13 cellular contexts compared by ENCODE assay signal in the genomic region with DNA sequence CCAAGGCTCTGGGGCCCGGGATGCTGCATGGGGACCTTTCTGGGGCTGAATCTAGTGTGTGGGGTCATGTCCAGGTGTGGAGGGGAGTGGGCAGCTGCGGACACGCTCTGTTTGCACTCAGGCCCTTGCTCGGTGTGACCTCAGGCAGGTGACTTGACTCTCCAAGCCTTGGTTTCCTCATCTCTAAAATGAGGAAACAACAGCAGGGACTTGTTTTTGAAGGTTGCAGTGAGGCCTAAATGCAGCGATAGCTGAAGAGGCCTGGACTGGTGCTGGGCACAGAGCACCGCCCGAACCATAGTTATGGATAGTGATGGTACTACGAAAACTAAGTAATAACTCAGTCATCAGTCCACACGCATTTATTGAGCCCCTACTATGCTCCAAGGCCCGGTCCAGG.
"Had no signal": no experiment of that assay in that cellular context is flagged by ENCODE, and none has a peak within 500 bp of the region (broad histone marks: within the 10 kb centered on the region; RNA-seq: fewer than 3 reads in every experiment).

No MANE protein-coding gene starts in this region.

- ATAC-seq: activated CD4-positive, CD25-positive, alpha-beta regulatory T cell treated with anti-CD3 and anti-CD28 coated beads, Interleukin-2, amount 50 U/mL, for 24 hours; pancreas; stimulated activated memory B cell treated with anti-CD40 and anti-IgM and Interleukin-4, amounts not matched to agents 10 μg/mL and 1 μg/mL and 100 μg/mL, for 72 hours had no signal

- H3K27me3 ChIP-seq: cardiac muscle cell, hepatocyte, pancreas had no signal

- H3K4me3 ChIP-seq: cardiac muscle cell, hepatocyte, pancreas had no signal

- H3K4me1 ChIP-seq: pancreas had no signal

- H3K9me3 Mint-ChIP-seq: activated T-helper 2 cell treated with anti-CD3 and anti-CD28 coated beads, Interferon-gamma antibody, Interleukin-2, Interleukin-4, amounts not matched to agents 10 μg/mL and 5 μg/mL and 100 μg/mL, durations not matched to agents 14 hours and 24 hours and 36 hours had no signal

- H3K27ac Mint-ChIP-seq: activated naive CD4-positive, alpha-beta T cell treated with anti-CD3 and anti-CD28 coated beads for 36 hours; activated T-helper 2 cell treated with anti-CD3 and anti-CD28 coated beads, Interferon-gamma antibody, Interleukin-2, Interleukin-4, amounts not matched to agents 10 μg/mL and 5 μg/mL and 100 μg/mL, durations not matched to agents 14 hours and 24 hours and 36 hours; stimulated activated memory B cell treated with anti-CD40 and anti-IgM and Interleukin-4, amounts not matched to agents 10 μg/mL and 1 μg/mL and 100 μg/mL, for 72 hours had no signal

- H3K9me3 ChIP-seq: pancreas had no signal

- H3K4me2 ChIP-seq: hepatocyte had no signal

- H3K4me3 Mint-ChIP-seq: activated naive CD4-positive, alpha-beta T cell treated with anti-CD3 and anti-CD28 coated beads for 36 hours; stimulated activated memory B cell treated with anti-CD40 and anti-IgM and Interleukin-4, amounts not matched to agents 10 μg/mL and 1 μg/mL and 100 μg/mL, for 72 hours had no signal

- DNase-seq: activated CD4-positive, alpha-beta T cell treated with anti-CD3 and anti-CD28 coated beads, Interleukin-2, amount 50 U/mL, for 1 hour; activated naive CD4-positive, alpha-beta T cell treated with anti-CD3 and anti-CD28 coated beads for 36 hours; activated T-cell treated with anti-CD3 and anti-CD28 coated beads for 4 hours; kidney glomerular epithelial cell; mesendoderm; stimulated activated CD4-positive, alpha-beta T cell treated with anti-CD3 and anti-CD28 coated beads, Interleukin-2, amount 100 ng/mL, for 48 hours; T1000 had no signal

- H3K27me3 Mint-ChIP-seq: stimulated activated memory B cell treated with anti-CD40 and anti-IgM and Interleukin-4, amounts not matched to agents 10 μg/mL and 1 μg/mL and 100 μg/mL, for 72 hours had no signal

- H3K27ac ChIP-seq: cardiac muscle cell, hepatocyte, pancreas had no signal

- H2AFZ ChIP-seq: hepatocyte had no signal

- H3K36me3 ChIP-seq: cardiac muscle cell, pancreas had no signal
